18 cellular contexts compared by ENCODE assay signal in the genomic region with DNA sequence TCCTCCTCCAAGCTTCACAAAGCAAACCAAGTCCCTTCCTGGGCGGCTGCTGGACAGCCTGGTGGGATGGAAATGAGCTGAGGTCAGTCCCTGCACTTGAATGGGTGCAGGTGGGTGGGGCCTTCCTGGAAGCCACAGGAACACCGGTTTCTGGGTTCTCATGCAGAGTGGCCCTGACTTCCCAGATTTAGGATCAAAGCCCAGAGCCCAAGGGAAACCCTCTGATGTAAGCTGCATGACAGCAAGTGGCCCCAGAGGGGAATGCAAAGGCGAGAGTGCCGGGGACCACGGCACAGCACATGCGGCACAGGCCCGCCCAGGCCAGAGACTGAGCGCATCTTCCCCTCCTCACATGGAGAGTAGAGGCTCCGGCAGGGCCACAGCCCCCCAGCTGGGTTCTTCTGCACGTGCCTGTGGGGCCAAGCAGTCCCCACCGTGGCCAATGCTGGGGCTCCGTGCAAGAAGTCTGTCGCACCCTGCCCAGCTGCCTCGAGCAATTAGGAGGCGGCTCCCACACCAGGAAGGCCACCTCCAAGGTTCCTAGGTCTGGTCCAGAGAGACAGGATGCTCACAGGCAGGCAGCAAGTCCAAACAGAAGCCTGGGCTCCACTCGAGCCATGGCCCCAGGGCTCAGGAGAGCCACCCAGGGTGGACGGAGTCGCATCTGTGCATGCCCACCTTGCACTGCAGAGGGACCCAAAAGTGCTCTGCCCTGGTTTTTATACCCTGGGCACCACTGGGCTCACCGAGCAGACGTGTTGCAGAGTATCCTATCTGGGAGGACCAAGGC.
DNase-seq lines count a peak whose midpoint lies in the region; ATAC-seq, FAIRE-seq and TF ChIP-seq lines count a peak whose summit lies in the region.
"Had no signal": no experiment of that assay in that cellular context is flagged by ENCODE, and none has a peak within 500 bp of the region (broad histone marks: within the 10 kb centered on the region; RNA-seq: fewer than 3 reads in every experiment).

No MANE protein-coding gene starts in this region.

- no peaks in the 10 kb centered on the region; the same call in 1 of the 2 replicates for H4K20me1 ChIP-seq in HepG2 (ENCODE audit: insufficient read depth, low read length)

- peak overlapping the region; percentile 5; the same call in 1 of the 2 replicates for H3K4me2 ChIP-seq in HepG2 (ENCODE audit: low read depth, low read length)
- H3K4me2 ChIP-seq: neural progenitor cell had no signal

- TF ChIP-seq EP300 in HepG2 (IDR thresholded peaks at IDR 0.05; ENCODE audit: low read depth in 2 of 2, low read length in 2 of 2) (no peak), HepG2 (CRISPR knock-in tag; IDR thresholded peaks at IDR 0.05; ENCODE audit: borderline replicate concordance) (no peak)

- CTCF ChIA-PET in HepG2 (lab: Yijun Ruan, JAX; ENCODE audit: low intra/inter-chr PET ratio, low total read pairs) = no interaction called here

- in situ Hi-C loops in HepG2 (cut with HindIII; ENCODE audit: extremely low pct_ligation_motif_present, low pct_unique_long_range_greater_than_20kb) = no loop called here

- FAIRE-seq in HepG2 (lab: Jason Lieb, UNC) = no peak

- no peak for TF ChIP-seq RAD21 in HepG2 (CRISPR knock-in tag; IDR thresholded peaks at IDR 0.05)

- intact Hi-C loops in HepG2 (cut with micrococcal nuclease; ENCODE audit: unreplicated experiment) (no loop called here), right lobe of liver (cut with DNase I) (no loop called here), left ventricle myocardium inferior (cut with micrococcal nuclease) (no loop called here), prostate gland (cut with DNase I) (no loop called here)

- DNase-seq in HepG2 (ENCODE audit: low spot score) (no peak), right lobe of liver (no peak), left ventricle myocardium inferior (peak; percentile 31), prostate gland (ENCODE audit: low spot score) (no peak), NOMO-1 treated with DMSO at 0.1 percent for 48 hours (lab: John Stamatoyannopoulos, UW; ENCODE audit: unreplicated experiment) (no peak), occipital lobe (lab: John Stamatoyannopoulos, UW) (no peak), amygdala (lab: John Stamatoyannopoulos, UW) (no peak)
- DNase-seq: activated CD4-positive, alpha-beta T cell treated with anti-CD3 and anti-CD28 coated beads, Interleukin-2, amount 50 U/mL, for 48 hours; cerebellar nuclear complex; EL; foreskin keratinocyte; NCI-H1105; SW 1271 had no signal

- H2AFZ ChIP-seq in HepG2 (ENCODE audit: low read length) = no peak overlapping the region
- H2AFZ ChIP-seq: neural progenitor cell had no signal

- WGBS in HepG2 (ENCODE audit: low lambda C conversion rate) = 61% methylated on average over 7 of the region's 20 CpGs
- 17% methylated on average over 1 of the region's 20 CpGs for WGBS in right lobe of liver (ENCODE audit: insufficient coverage, low coverage, low lambda C conversion rate, missing lambda C conversion rate)
- WGBS in prostate gland = 57% methylated on average over 18 of the region's 20 CpGs

- H3K36me3 ChIP-seq in HepG2 (replicated peaks in 1 of 2; ENCODE audit: control insufficient read depth in 1 of 2, insufficient read depth in 2 of 2, low read length in 2 of 2) = no peaks in the 10 kb centered on the region
- H3K36me3 ChIP-seq in right lobe of liver = no peaks in the 10 kb centered on the region
- no peaks in the 10 kb centered on the region for H3K36me3 ChIP-seq in left ventricle myocardium inferior
- no peaks in the 10 kb centered on the region for H3K36me3 ChIP-seq in prostate gland
- H3K36me3 ChIP-seq: adrenal gland, neural progenitor cell had no signal

- H3K27ac ChIP-seq in HepG2 (ENCODE audit: extremely low read length, insufficient read depth, low read length) (no peak overlapping the region), right lobe of liver (no peak overlapping the region), left ventricle myocardium inferior (replicated peaks) (peak overlapping the region; percentile 60), prostate gland (peak overlapping the region; percentile 22 to 90)
- H3K27ac ChIP-seq: adrenal gland, foreskin keratinocyte, neural progenitor cell had no signal

- TF ChIP-seq POLR2A in HepG2 (IDR thresholded peaks at IDR 0.05; ENCODE audit: insufficient read depth in 1 of 2, low read depth in 2 of 2, low read length in 2 of 2) (no peak), right lobe of liver (IDR thresholded peaks at IDR 0.05) (no peak), prostate gland (IDR thresholded peaks at IDR 0.05) (no peak)

- TF ChIP-seq CTCF in HepG2 (CRISPR knock-in tag; IDR thresholded peaks at IDR 0.05) = no peak
- TF ChIP-seq CTCF in right lobe of liver (IDR thresholded peaks at IDR 0.05) = no peak
- no peak for TF ChIP-seq CTCF in left ventricle myocardium inferior (IDR thresholded peaks at IDR 0.05; ENCODE audit: borderline replicate concordance)
- TF ChIP-seq CTCF in prostate gland (IDR thresholded peaks at IDR 0.05) = no peak

- H3K27me3 ChIP-seq in HepG2 (ENCODE audit: control insufficient read depth in 1 of 2, insufficient read depth in 2 of 2, low read length in 2 of 2) = peaks cover 7 to 15% of the 10 kb centered on the region in 2 experiments; a peak in 4 of 5 replicates
- H3K27me3 ChIP-seq in right lobe of liver = no peaks in the 10 kb centered on the region
- no peaks in the 10 kb centered on the region for H3K27me3 ChIP-seq in left ventricle myocardium inferior (ENCODE audit: low read depth)
- H3K27me3 ChIP-seq in prostate gland (replicated peaks; ENCODE audit: insufficient read depth) = no peaks in the 10 kb centered on the region
- H3K27me3 ChIP-seq: adrenal gland, neural progenitor cell had no signal

- ATAC-seq in HepG2 (peak; percentile 15), right lobe of liver (no peak), HG03457 (IDR thresholded peaks at IDR 0.05; ENCODE audit: unreplicated experiment) (no peak)
- ATAC-seq: foreskin keratinocyte; stimulated activated effector memory CD8-positive, alpha-beta T cell treated with anti-CD3 and anti-CD28 coated beads, Interleukin-12 subunit alpha, Interleukin-12 subunit beta, amount 100 ng/mL, for 72 hours had no signal

- H3K9ac ChIP-seq in HepG2 (ENCODE audit: insufficient read depth, low read depth, low read length) = no peak overlapping the region
- H3K9ac ChIP-seq: neural progenitor cell had no signal

- H3K4me3 ChIP-seq in HepG2 (replicated peaks in 1 of 3; ENCODE audit: insufficient read depth in 1 of 3, low read depth in 2 of 3, low read length in 3 of 3) = no peak overlapping the region
- no peak overlapping the region for H3K4me3 ChIP-seq in right lobe of liver
- no peak overlapping the region for H3K4me3 ChIP-seq in left ventricle myocardium inferior
- no peak overlapping the region for H3K4me3 ChIP-seq in prostate gland
- H3K4me3 ChIP-seq: adrenal gland, neural progenitor cell, skin epidermis had no signal

- no TSS peak for BruUV-seq in HepG2 (replicated peaks; lab: Mats Ljungman, UMichigan)

- POLR2A ChIA-PET in HepG2 (lab: Yijun Ruan, JAX) = no interaction called here

- no peaks in the 10 kb centered on the region for H3K79me2 ChIP-seq in HepG2 (ENCODE audit: insufficient read depth, low read length)

- H3K9me3 ChIP-seq in HepG2 (ENCODE audit: low read length) = no peaks in the 10 kb centered on the region
- H3K9me3 ChIP-seq in right lobe of liver = no peaks in the 10 kb centered on the region
- H3K9me3 ChIP-seq in left ventricle myocardium inferior (replicated peaks) = no peaks in the 10 kb centered on the region
- no peaks in the 10 kb centered on the region for H3K9me3 ChIP-seq in prostate gland
- H3K9me3 ChIP-seq: adrenal gland had no signal

- H3K4me1 ChIP-seq in HepG2 (ENCODE audit: insufficient read depth, low read length) = peaks cover 22% of the 10 kb centered on the region
- no peaks in the 10 kb centered on the region for H3K4me1 ChIP-seq in right lobe of liver
- H3K4me1 ChIP-seq in left ventricle myocardium inferior = peaks cover 38% of the 10 kb centered on the region
- peaks cover 45% of the 10 kb centered on the region for H3K4me1 ChIP-seq in prostate gland (replicated peaks)
- H3K4me1 ChIP-seq: adrenal gland, neural progenitor cell had no signal

TF ChIP-seq in HepG2, 621 proteins besides CTCF, POLR2A, EP300 and RAD21:
- no peak for TF ChIP-seq HDAC6 (IDR thresholded peaks at IDR 0.05; ENCODE audit: low read depth, low read length)

Comparison
In these comparisons a context has a peak if more than half of its experiments do, and no peak if none do; other contexts are left out.
1. H3K27ac ChIP-seq: peak in left ventricle myocardium inferior (single experiment) and prostate gland (2 of 2); none in HepG2 (single experiment) and right lobe of liver (0 of 3).